17 cellular contexts compared by ENCODE assay signal in genomic region chr13:26017196-26017921, GRCh38. TPM values are rescaled to one million over a fixed set of nuclear protein-coding genes. Genes with fewer than 3 reads are reported as not detected.
DNase-seq lines count a peak whose midpoint lies in the region; ATAC-seq and TF ChIP-seq lines count a peak whose summit lies in the region.
"Had no signal": no experiment of that assay in that cellular context is flagged by ENCODE, and none has a peak within 500 bp of the region (broad histone marks: within the 10 kb centered on the region; RNA-seq: fewer than 3 reads in every experiment).

No MANE protein-coding gene starts in this region.

- peaks cover 11% of the 10 kb centered on the region for H3K9me3 Mint-ChIP-seq in activated naive CD8-positive, alpha-beta T cell (ENCODE audit: low read depth)
- no peaks in the 10 kb centered on the region for H3K9me3 Mint-ChIP-seq in neural progenitor cell

- peaks cover 52% of the 10 kb centered on the region for H3K4me1 Mint-ChIP-seq in activated naive CD8-positive, alpha-beta T cell (ENCODE audit: low read depth)
- peaks cover 20% of the 10 kb centered on the region for H3K4me1 Mint-ChIP-seq in neural progenitor cell

- no peaks in the 10 kb centered on the region for H4K20me1 ChIP-seq in neural progenitor cell (ENCODE audit: low read depth)

- no peak overlapping the region for H3K4me3 Mint-ChIP-seq in activated naive CD8-positive, alpha-beta T cell
- no peak overlapping the region for H3K4me3 Mint-ChIP-seq in neural progenitor cell
- H3K4me3 Mint-ChIP-seq: activated CD4-positive, alpha-beta T cell treated with anti-CD3 and anti-CD28 coated beads for 36 hours had no signal

- no peak overlapping the region for H3K4me3 ChIP-seq in stomach
- no peak overlapping the region for H3K4me3 ChIP-seq in neural progenitor cell
- H3K4me3 ChIP-seq: prostate gland had no signal

- peaks cover 10 to 39% (median 25%) of the 10 kb centered on the region in 4 donors for H3K4me1 ChIP-seq in stomach
- peaks cover 8% of the 10 kb centered on the region for H3K4me1 ChIP-seq in neural progenitor cell

- no peak for TF ChIP-seq POLR2A in stomach (IDR thresholded peaks at IDR 0.05)

- no peaks in the 10 kb centered on the region for H3F3A ChIP-seq in neural progenitor cell (ENCODE audit: low read depth)

- H3K4me2 ChIP-seq in neural progenitor cell: no peak overlapping the region

- TF ChIP-seq EP300 in stomach (IDR thresholded peaks at IDR 0.05): no peak

- H3K27me3 Mint-ChIP-seq in activated naive CD8-positive, alpha-beta T cell: no peaks in the 10 kb centered on the region
- peaks cover 13% of the 10 kb centered on the region for H3K27me3 Mint-ChIP-seq in neural progenitor cell (ENCODE audit: insufficient read depth, low read depth)
- H3K27me3 Mint-ChIP-seq: activated CD4-positive, alpha-beta T cell treated with anti-CD3 and anti-CD28 coated beads for 36 hours had no signal

- intact Hi-C loops in stomach (cut with DNase I; ENCODE audit: low total_unique reads): no loop called here

- H3K9ac ChIP-seq in neural progenitor cell: no peak overlapping the region

- DNase-seq in NCI-H82 (lab: John Stamatoyannopoulos, UW): peak; percentile 44
- DNase-seq in NCI-H82 treated with DMSO at 0.1 percent for 48 hours (lab: John Stamatoyannopoulos, UW; ENCODE audit: unreplicated experiment): no peak
- DNase-seq in iPS-NIHi7 (ENCODE audit: extremely low spot score): peak; percentile 5
- peak; percentile 70 for DNase-seq in stomach
- DNase-seq in activated naive CD4-positive, alpha-beta T cell treated with anti-CD3 and anti-CD28 coated beads, Interleukin-2, amount 50 U/mL, for 16 hours: no peak
- no peak for DNase-seq in neural progenitor cell (ENCODE audit: low spot score)
- DNase-seq: activated CD4-positive, alpha-beta T cell treated with anti-CD3 and anti-CD28 coated beads for 36 hours; activated effector memory CD4-positive, alpha-beta T cell treated with Interleukin-2 at 50 U/mL for 16 hours; cortex of kidney; DMS79 treated with DMSO at 0.1 percent for 48 hours; foreskin fibroblast; NCI-H1694 had no signal

- 29 to 53% (median 42%) methylated on average over 9 of the region's 9 CpGs for WGBS in stomach, 5 donors

- peak overlapping the region; percentile 46 to 82 (median 72) for H3K27ac ChIP-seq in stomach
- H3K27ac ChIP-seq in neural progenitor cell: no peak overlapping the region
- H3K27ac ChIP-seq: prostate gland had no signal

- no peaks in the 10 kb centered on the region for H3K79me2 ChIP-seq in neural progenitor cell (ENCODE audit: low read depth)

- ATAC-seq in GM19397 (IDR thresholded peaks at IDR 0.05; ENCODE audit: unreplicated experiment): no peak
- ATAC-seq: activated CD4-positive, alpha-beta T cell treated with anti-CD3 and anti-CD28 coated beads for 36 hours; HepG2; SK-N-SH treated with all-trans-retinoic acid at 6 μM for 48 hours had no signal

- peaks cover 16% of the 10 kb centered on the region for H3K36me3 Mint-ChIP-seq in activated naive CD8-positive, alpha-beta T cell
- no peaks in the 10 kb centered on the region for H3K36me3 Mint-ChIP-seq in neural progenitor cell

- H3K27me3 ChIP-seq in stomach (peaks cover 0 to 7% (median under 1%) of the 10 kb centered on the region in 3 donors), neural progenitor cell (no peaks in the 10 kb centered on the region)

- H3K9me3 ChIP-seq in stomach (no peaks in the 10 kb centered on the region), neural progenitor cell (ENCODE audit: low read depth) (no peaks in the 10 kb centered on the region)
- H3K9me3 ChIP-seq: prostate gland had no signal

- H2AFZ ChIP-seq in neural progenitor cell (replicated peaks): no peak overlapping the region

- no peaks in the 10 kb centered on the region for H3K36me3 ChIP-seq in stomach
- no peaks in the 10 kb centered on the region for H3K36me3 ChIP-seq in neural progenitor cell
- H3K36me3 ChIP-seq: prostate gland had no signal

- peak in 1 of 7 experiments; percentile 12 for TF ChIP-seq CTCF in stomach (IDR thresholded peaks at IDR 0.05)
- TF ChIP-seq CTCF in neural progenitor cell (IDR thresholded peaks at IDR 0.05): no peak

- peak overlapping the region; percentile 88 for H3K27ac Mint-ChIP-seq in activated naive CD8-positive, alpha-beta T cell
- no peak overlapping the region for H3K27ac Mint-ChIP-seq in neural progenitor cell
- H3K27ac Mint-ChIP-seq: activated CD4-positive, alpha-beta T cell treated with anti-CD3 and anti-CD28 coated beads for 36 hours had no signal

RNA-seq across cellular contexts. Expression of gene SHISA2, which starts 34.5 kb away (rescaled TPM):
- total RNA-seq in stomach (1 to 10 TPM in 1 of 5 donors, under 1 TPM in 1, not detected in 3; 0.43 to 6.8 TPM), neural progenitor cell (ENCODE audit: low replicate concordance) (367 and 386 TPM in 2 replicates)
- polyA plus RNA-seq in stomach: under 1 TPM; 0.44 to 0.63 (median 0.46) TPM
- total RNA-seq: HepG2 had no signal
- polyA plus RNA-seq: HepG2 had no signal

Comparison
In these comparisons a context has a peak if more than half of its experiments do, and no peak if none do; other contexts are left out.
1. DNase-seq: peak in NCI-H82 (single experiment), iPS-NIHi7 (single experiment) and stomach (single experiment); none in NCI-H82 treated with DMSO at 0.1 percent for 48 hours (single experiment), activated naive CD4-positive, alpha-beta T cell treated with anti-CD3 and anti-CD28 coated beads, Interleukin-2, amount 50 U/mL, for 16 hours (single experiment) and neural progenitor cell (single experiment).
2. RNA of gene SHISA2, which starts 34.5 kb away (total RNA-seq): 367 to 386 TPM in neural progenitor cell; 0.43 to 6.8 TPM in stomach; every median in the first group is over 10 times any median in the second.